In genomic region chr6:36984581-36985383, GRCh38 we compare ENCODE assay signal across 8 cellular contexts. TPM values are rescaled to one million over a fixed set of nuclear protein-coding genes. Genes with fewer than 3 reads are reported as not detected.
DNase-seq lines count a peak whose midpoint lies in the region; ATAC-seq and TF ChIP-seq lines count a peak whose summit lies in the region.

No MANE protein-coding gene starts in this region.

- H3K27ac ChIP-seq in trophoblast cell (ENCODE audit: low read depth, low read length) (no peak overlapping the region), aorta (ENCODE audit: low read depth in 1 of 2, low read length in 2 of 2) (no peak overlapping the region)

- WGBS in trophoblast cell (ENCODE audit: extremely low coverage, insufficient coverage, insufficient read length): 100% methylated on average over 1 of the region's 19 CpGs
- WGBS in aorta, 2 donors: 2% methylated on average over 19 of the region's 19 CpGs

- H3K18ac ChIP-seq in trophoblast cell (ENCODE audit: low read length): no peak overlapping the region

- peak overlapping the region; percentile 38 for H4K12ac ChIP-seq in trophoblast cell (ENCODE audit: low read depth, low read length)

- ATAC-seq in activated T-cell treated with anti-CD3 and anti-CD28 coated beads, Interleukin-2, amount 50 U/mL, for 4 hours: peak; percentile 16
- no peak for ATAC-seq in aorta (ENCODE audit: low FRiP score)

- peak overlapping the region; percentile 5 for H2BK5ac ChIP-seq in trophoblast cell (ENCODE audit: low read depth, low read length, poor library complexity)

- DNase-seq in GM04504 (ENCODE audit: low read depth) (peak; percentile 33), NCI-H460 (ENCODE audit: extremely low read depth, low read depth) (peak; percentile 65), foreskin fibroblast (peak; percentile 81 to 87), trophoblast cell (peak in 1 of 2 donors; percentile 13), aorta (peak; percentile 79 to 89), GDM1 (lab: John Stamatoyannopoulos, UW) (no peak), cerebellum (ENCODE audit: low spot score) (no peak)
- peak; percentile 55 for DNase-seq in activated T-cell treated with anti-CD3 and anti-CD28 coated beads, Interleukin-2, amount 50 U/mL, for 4 hours

- no peak overlapping the region for H2BK120ac ChIP-seq in trophoblast cell (ENCODE audit: insufficient read depth, low read length, poor library complexity)

- H3K9me3 ChIP-seq in trophoblast cell (ENCODE audit: insufficient read depth, low read depth, low read length) (no peaks in the 10 kb centered on the region), aorta (ENCODE audit: control insufficient read depth, low read length) (no peaks in the 10 kb centered on the region)

- no peaks in the 10 kb centered on the region for H3K27me3 Mint-ChIP-seq in activated T-cell treated with anti-CD3 and anti-CD28 coated beads, Interleukin-2, amount 50 U/mL, for 4 hours (ENCODE audit: low read depth)

- TF ChIP-seq CTCF in foreskin fibroblast (IDR thresholded peaks at IDR 0.05; ENCODE audit: low read depth, low read length): no peak

- no peak overlapping the region for H3K4me3 Mint-ChIP-seq in activated T-cell treated with anti-CD3 and anti-CD28 coated beads, Interleukin-2, amount 50 U/mL, for 4 hours

- H3K4me3 ChIP-seq in foreskin fibroblast (ENCODE audit: low read depth in 1 of 2, low read length in 2 of 2) (peak overlapping the region; percentile 66 to 68), trophoblast cell (ENCODE audit: low read depth, low read length) (peak overlapping the region; percentile 99), aorta (ENCODE audit: low read length in 2 of 2) (peak overlapping the region; percentile 80 to 82)

- peak overlapping the region; percentile 63 for H4K91ac ChIP-seq in trophoblast cell (ENCODE audit: low read depth, low read length)

- peak overlapping the region; percentile 59 for H3K4ac ChIP-seq in trophoblast cell (ENCODE audit: low read depth, low read length)

- no peak overlapping the region for H2AFZ ChIP-seq in trophoblast cell (ENCODE audit: insufficient read depth, low read length, poor library complexity)

- peaks cover 33% of the 10 kb centered on the region for H3K4me1 Mint-ChIP-seq in activated T-cell treated with anti-CD3 and anti-CD28 coated beads, Interleukin-2, amount 50 U/mL, for 4 hours (ENCODE audit: low read depth)

- peak overlapping the region; percentile 36 for H3K14ac ChIP-seq in trophoblast cell (ENCODE audit: low read length)

- H3K79me2 ChIP-seq in trophoblast cell (ENCODE audit: control insufficient read depth, insufficient read depth, low read length, poor library complexity): peaks cover 29% of the 10 kb centered on the region

- H3K4me2 ChIP-seq in trophoblast cell (ENCODE audit: low read length): peak overlapping the region; percentile 91

- H3K23ac ChIP-seq in trophoblast cell (ENCODE audit: low read length): peak overlapping the region; percentile 70

- H3K9me3 Mint-ChIP-seq in activated T-cell treated with anti-CD3 and anti-CD28 coated beads, Interleukin-2, amount 50 U/mL, for 4 hours: no peaks in the 10 kb centered on the region

- no peak overlapping the region for H2AK5ac ChIP-seq in trophoblast cell (ENCODE audit: low read length)

- no peak overlapping the region for H4K8ac ChIP-seq in trophoblast cell (ENCODE audit: low read depth, low read length)

- H3K36me3 Mint-ChIP-seq in activated T-cell treated with anti-CD3 and anti-CD28 coated beads, Interleukin-2, amount 50 U/mL, for 4 hours (ENCODE audit: insufficient read depth): peaks cover 8% of the 10 kb centered on the region

- H3K27me3 ChIP-seq in trophoblast cell (ENCODE audit: insufficient read depth, low read length) (no peaks in the 10 kb centered on the region), aorta (ENCODE audit: control insufficient read depth in 1 of 2, insufficient read depth in 2 of 2, low read length in 1 of 2) (no peaks in the 10 kb centered on the region)

- peaks cover 15% of the 10 kb centered on the region for H3K79me1 ChIP-seq in trophoblast cell (ENCODE audit: low read length)

- peaks cover 3 to 7% of the 10 kb centered on the region in 2 experiments for H3K36me3 ChIP-seq in trophoblast cell (ENCODE audit: control insufficient read depth in 1 of 2, insufficient read depth in 2 of 2, low read length in 2 of 2)
- peaks cover 0 to 2% of the 10 kb centered on the region in 2 donors for H3K36me3 ChIP-seq in aorta (ENCODE audit: control insufficient read depth in 1 of 2, insufficient read depth in 2 of 2, low read length in 1 of 2)

- no peak overlapping the region for H2BK12ac ChIP-seq in trophoblast cell (ENCODE audit: low read length)

- intact Hi-C loops in aorta (cut with DNase I): no loop called here

- H3K4me1 ChIP-seq in trophoblast cell (ENCODE audit: control insufficient read depth in 1 of 2, insufficient read depth in 2 of 2, low read length in 2 of 2) (peaks cover 5 to 12% of the 10 kb centered on the region in 2 experiments), aorta (ENCODE audit: control insufficient read depth in 1 of 2, insufficient read depth in 2 of 2, low read length in 2 of 2) (peaks cover 2 to 5% of the 10 kb centered on the region in 2 donors)

- H3K9ac ChIP-seq in trophoblast cell (ENCODE audit: low read length): peak overlapping the region; percentile 16

RNA-seq across cellular contexts. Expression of gene MTCH1, which starts 1.2 kb away (rescaled TPM):
- 191 and 198 TPM in 2 replicates for total RNA-seq in NCI-H460 (2014; rRNA removed; shearing (Covaris generic))
- polyA plus RNA-seq in NCI-H460 (2014; cell fraction: nucleus; rRNA removed): 240 and 343 TPM in 2 replicates
- 100 to 1,000 TPM; 100 to 104 (median 104) TPM for total RNA-seq in activated T-cell treated with anti-CD3 and anti-CD28 coated beads, Interleukin-2, amount 50 U/mL, for 4 hours
- polyA plus RNA-seq in trophoblast cell (2013): 96.9 and 97.4 TPM in 2 replicates
- 100 to 1,000 TPM; 171 to 180 TPM for total RNA-seq in aorta
- polyA plus RNA-seq in aorta: 100 to 1,000 TPM; 152 to 193 TPM
- total RNA-seq in cerebellum: 93.0 TPM

RNA-seq across cellular contexts. Expression of gene FGD2, which starts 20.7 kb away (rescaled TPM):
- total RNA-seq in NCI-H460 (2014; rRNA removed; shearing (Covaris generic)): 0.10 TPM in 1 of 2 replicates, not detected in the other
- polyA plus RNA-seq in NCI-H460 (2014; cell fraction: nucleus; rRNA removed): 0.57 TPM in 1 of 2 replicates, not detected in the other
- 1 to 10 TPM in 2 of 3 donors, under 1 TPM in 1; 0.87 to 1.5 (median 1.1) TPM for total RNA-seq in activated T-cell treated with anti-CD3 and anti-CD28 coated beads, Interleukin-2, amount 50 U/mL, for 4 hours
- polyA plus RNA-seq in trophoblast cell (2013): not detected in 2 replicates
- total RNA-seq in aorta: 10 to 100 TPM; 19.9 to 33.9 TPM
- polyA plus RNA-seq in aorta: 10 to 100 TPM in 1 of 2 donors, 1 to 10 TPM in 1; 2.2 to 12.9 TPM
- total RNA-seq in cerebellum: 3.1 TPM

RNA-seq across cellular contexts. Expression of gene PI16, which starts 30.2 kb away (rescaled TPM):
- total RNA-seq in NCI-H460 (2014; rRNA removed; shearing (Covaris generic)): 0.07 TPM in 1 of 2 replicates, not detected in the other
- not detected in 2 replicates for polyA plus RNA-seq in NCI-H460 (2014; cell fraction: nucleus; rRNA removed)
- not detected for total RNA-seq in activated T-cell treated with anti-CD3 and anti-CD28 coated beads, Interleukin-2, amount 50 U/mL, for 4 hours
- not detected in 2 replicates for polyA plus RNA-seq in trophoblast cell (2013)
- total RNA-seq in aorta (100 to 1,000 TPM in 1 of 2 donors, 10 to 100 TPM in 1; 38.7 to 383 TPM), cerebellum (0.73 TPM)
- 1 to 10 TPM in 1 of 2 donors, not detected in 1; 4.4 TPM for polyA plus RNA-seq in aorta

Comparison
In these comparisons a context has a peak if more than half of its experiments do, and no peak if none do; other contexts are left out.
1. DNase-seq: peak in GM04504 (single experiment), NCI-H460 (single experiment), activated T-cell treated with anti-CD3 and anti-CD28 coated beads, Interleukin-2, amount 50 U/mL, for 4 hours (single experiment), foreskin fibroblast (2 of 2) and aorta (2 of 2); none in GDM1 (single experiment) and cerebellum (single experiment).
2. RNA of gene PI16, which starts 30.2 kb away (total RNA-seq): 38.7 to 383 TPM in aorta; 0.73 TPM in cerebellum (single experiment), 0.07 TPM in NCI-H460 and not detected in activated T-cell treated with anti-CD3 and anti-CD28 coated beads, Interleukin-2, amount 50 U/mL, for 4 hours; every median in the first group is over 10 times any median in the second.
3. Peak in every context shown above with its lines, with median percentiles within 50 percentile points of each other: H3K4me3 ChIP-seq.